Comparison of ENCODE assay signal across 9 cellular contexts in the genomic region with DNA sequence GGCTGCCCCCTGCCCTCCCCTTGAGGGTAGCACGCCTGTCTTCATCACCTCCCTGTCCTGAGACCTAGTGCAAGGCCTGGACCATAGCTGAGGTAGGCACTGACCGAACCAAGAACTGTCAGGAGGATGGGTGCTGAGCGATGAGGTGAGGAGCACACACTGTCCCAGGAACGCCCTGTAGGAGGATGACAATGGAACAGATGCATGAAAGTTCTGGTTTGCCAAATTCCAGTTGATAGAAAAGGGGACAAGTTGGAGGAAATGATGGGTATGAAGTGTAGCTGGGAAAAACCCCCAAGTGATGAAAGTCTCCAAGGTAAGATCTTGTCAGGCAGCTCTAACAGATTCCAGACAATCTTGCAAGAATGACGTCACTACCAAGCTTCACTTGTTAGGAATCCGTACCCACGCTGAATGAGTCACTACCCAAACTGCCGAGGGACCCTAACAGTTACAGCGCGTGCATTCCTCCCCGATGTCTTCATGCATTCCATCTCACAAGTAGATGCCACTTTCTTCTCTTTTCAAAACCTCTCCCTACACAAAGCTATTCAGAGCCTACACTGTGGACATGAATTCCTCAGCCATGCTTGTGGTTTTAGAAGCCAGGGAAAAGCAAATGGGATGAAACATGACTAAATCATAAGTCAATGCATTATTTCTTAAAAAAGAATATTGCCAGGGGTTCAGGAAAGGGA. TPM values are rescaled to one million over a fixed set of nuclear protein-coding genes. Genes with fewer than 3 reads are reported as not detected.
DNase-seq lines count a peak whose midpoint lies in the region; ATAC-seq and TF ChIP-seq lines count a peak whose summit lies in the region.
"Had no signal": no experiment of that assay in that cellular context is flagged by ENCODE, and none has a peak within 500 bp of the region (broad histone marks: within the 10 kb centered on the region; RNA-seq: fewer than 3 reads in every experiment).

No MANE protein-coding gene starts in this region.

- H3K27me3 ChIP-seq in gastroesophageal sphincter, result no peaks in the 10 kb centered on the region

- no peaks in the 10 kb centered on the region for H3K36me3 ChIP-seq in SK-N-MC (ENCODE audit: insufficient read depth, low read length)
- H3K36me3 ChIP-seq in gastroesophageal sphincter, result no peaks in the 10 kb centered on the region

- H3K4me3 ChIP-seq in SK-N-MC, result no peak overlapping the region
- H3K4me3 ChIP-seq in gastroesophageal sphincter, result no peak overlapping the region

- no peak overlapping the region for H3K9ac ChIP-seq in SK-N-MC (ENCODE audit: insufficient read length)

- DNase-seq in EL (peak; percentile 100), SK-N-MC (ENCODE audit: low read depth, low spot score) (peak; percentile 45), putamen (ENCODE audit: low spot score) (peak; percentile 69), NCI-H1436 (lab: John Stamatoyannopoulos, UW) (no peak), UCSD-AML1 (lab: John Stamatoyannopoulos, UW; ENCODE audit: unreplicated experiment) (no peak), SKM-1 treated with dmso at 0.1 percent for 144 hours (lab: John Stamatoyannopoulos, UW; ENCODE audit: unreplicated experiment) (no peak)
- DNase-seq: NCI-H446 had no signal

- TF ChIP-seq POLR2A in gastroesophageal sphincter (IDR thresholded peaks at IDR 0.05), result no peak

- H3K4me1 ChIP-seq in gastroesophageal sphincter, result peaks cover 14 to 77% (median 28%) of the 10 kb centered on the region in 3 donors

- 39 to 55% methylated on average over 8 to 10 of the region's 11 CpGs for WGBS in gastroesophageal sphincter (ENCODE audit: low coverage in 1 of 2), 2 donors

- peak in 2 of 4 experiments; percentile 4 to 13 for TF ChIP-seq CTCF in gastroesophageal sphincter (IDR thresholded peaks at IDR 0.05)

- H3K9me3 ChIP-seq in SK-N-MC (ENCODE audit: low read depth, low read length) (no peaks in the 10 kb centered on the region), gastroesophageal sphincter (no peaks in the 10 kb centered on the region)

- H3K27ac ChIP-seq in SK-N-MC, result peak overlapping the region; percentile 74
- peak overlapping the region; percentile 85 to 93 (median 89) for H3K27ac ChIP-seq in gastroesophageal sphincter

- ATAC-seq in gastroesophageal sphincter (peak; percentile 93), HG03439 (IDR thresholded peaks at IDR 0.05; ENCODE audit: unreplicated experiment) (no peak)

- TF ChIP-seq EP300 in gastroesophageal sphincter (IDR thresholded peaks at IDR 0.05), result no peak

RNA-seq across cellular contexts. Expression of gene MRPL33, which starts 27.6 kb away (rescaled TPM):
- total RNA-seq in gastroesophageal sphincter, result 100 to 1,000 TPM; 216 to 448 (median 360) TPM

Comparison
In these comparisons a context has a peak if more than half of its experiments do, and no peak if none do; other contexts are left out.
1. DNase-seq: peak in EL (single experiment), SK-N-MC (single experiment) and putamen (single experiment); none in NCI-H1436 (single experiment), UCSD-AML1 (single experiment) and SKM-1 treated with dmso at 0.1 percent for 144 hours (single experiment).